In the genomic region with DNA sequence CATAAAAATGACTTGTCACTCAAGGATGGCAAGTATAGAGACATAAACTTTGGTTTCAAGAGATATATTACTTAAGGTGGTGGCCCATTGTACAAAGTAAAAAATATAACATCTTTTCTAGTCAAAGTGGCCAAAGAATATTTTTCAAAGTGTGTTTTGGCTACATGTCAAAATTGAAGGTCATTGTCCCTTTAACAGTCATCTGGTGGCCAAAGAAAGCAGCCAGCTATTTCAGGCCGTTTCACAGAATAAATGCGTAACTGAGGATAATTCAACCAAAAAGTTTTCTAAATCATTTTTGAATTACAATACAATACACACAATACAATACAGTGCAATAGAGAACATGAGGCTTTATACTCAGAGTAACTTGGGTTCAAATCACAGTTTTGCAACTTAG, we compare ENCODE assay signal across 21 cellular contexts.
"Had no signal": no experiment of that assay in that cellular context is flagged by ENCODE, and none has a peak within 500 bp of the region (broad histone marks: within the 10 kb centered on the region; RNA-seq: fewer than 3 reads in every experiment).

No MANE protein-coding gene starts in this region.

- H3K4me1 ChIP-seq: colonic mucosa had no signal

- H3K36me3 ChIP-seq: colonic mucosa, esophagus squamous epithelium, gastrocnemius medialis, lower lobe of right lung had no signal

- H3K27me3 ChIP-seq: colonic mucosa, esophagus squamous epithelium, gastrocnemius medialis had no signal

- ATAC-seq: effector memory CD8-positive, alpha-beta T cell; esophagus mucosa; gastrocnemius medialis; left colon; left lobe of liver; lower lobe of right lung; mucosa of descending colon had no signal

- DNase-seq: cerebellar nuclear complex; colonic mucosa; cortex of kidney; effector CD8-positive, alpha-beta T cell; effector memory CD8-positive, alpha-beta T cell; endodermal cell; erythroblast; esophagus squamous epithelium; foreskin fibroblast; foreskin melanocyte; gastrocnemius medialis; glutamatergic neuron; head of caudate nucleus; hippocampal formation; left colon; lower lobe of right lung; mesenchymal stem cell; mucosa of descending colon had no signal

- H3K4me3 ChIP-seq: colonic mucosa, esophagus squamous epithelium, gastrocnemius medialis, lower lobe of right lung, mucosa of descending colon had no signal

- H3K27ac ChIP-seq: colonic mucosa, epithelial cell of prostate, esophagus squamous epithelium, lower lobe of right lung had no signal

- H3K9me3 ChIP-seq: colonic mucosa, esophagus squamous epithelium, gastrocnemius medialis, lower lobe of right lung, mucosa of descending colon had no signal
